In genomic region chr1:227560393-227560792, GRCh38 we compare ENCODE assay signal across 16 cellular contexts.
"Had no signal": no experiment of that assay in that cellular context is flagged by ENCODE, and none has a peak within 500 bp of the region (broad histone marks: within the 10 kb centered on the region; RNA-seq: fewer than 3 reads in every experiment).

No MANE protein-coding gene starts in this region.

- H3K9me3 Mint-ChIP-seq: activated T-helper 2 cell treated with anti-CD3 and anti-CD28 coated beads, Interferon-gamma antibody, Interleukin-2, Interleukin-4, amounts not matched to agents 10 μg/mL and 5 μg/mL and 100 μg/mL, durations not matched to agents 14 hours and 24 hours and 36 hours had no signal

- H3K27ac Mint-ChIP-seq: activated CD4-positive, alpha-beta T cell treated with anti-CD3 and anti-CD28 coated beads, Interleukin-2, amount 10 ng/mL, durations not matched to agents 24 days and 14 days; activated T-helper 2 cell treated with anti-CD3 and anti-CD28 coated beads, Interferon-gamma antibody, Interleukin-2, Interleukin-4, amounts not matched to agents 10 μg/mL and 5 μg/mL and 100 μg/mL, durations not matched to agents 14 hours and 24 hours and 36 hours; brain; neural progenitor cell had no signal

- H3K4me3 ChIP-seq: neural progenitor cell, pancreas had no signal

- H3K27me3 ChIP-seq: neural progenitor cell, pancreas had no signal

- H3K9me3 ChIP-seq: esophagus squamous epithelium, pancreas, SK-N-SH had no signal

- H3K27ac ChIP-seq: esophagus squamous epithelium, neural progenitor cell, pancreas, upper lobe of left lung had no signal

- H3K36me3 ChIP-seq: esophagus squamous epithelium, neural progenitor cell, pancreas, upper lobe of left lung had no signal

- H3K4me3 Mint-ChIP-seq: activated CD4-positive, alpha-beta T cell treated with anti-CD3 and anti-CD28 coated beads, Interleukin-2, amount 10 ng/mL, durations not matched to agents 24 days and 14 days; activated naive CD4-positive, alpha-beta T cell treated with anti-CD3 and anti-CD28 coated beads, Interleukin-2, amount 10 ng/mL, durations not matched to agents 7 days and 5 days; brain; neural progenitor cell had no signal

- DNase-seq: activated CD4-positive, alpha-beta T cell treated with anti-CD3 and anti-CD28 coated beads, Interleukin-2, amount 10 ng/mL, durations not matched to agents 24 days and 14 days; activated naive CD4-positive, alpha-beta T cell treated with anti-CD3 and anti-CD28 coated beads, Interleukin-2, amount 10 ng/mL, durations not matched to agents 7 days and 5 days; cerebellar nuclear complex; esophagus squamous epithelium; foreskin fibroblast; glutamatergic neuron; mesenchymal stem cell; SK-N-SH; stimulated activated CD4-positive, alpha-beta T cell treated with anti-CD3 and anti-CD28 coated beads, Interleukin-4, amount 100 ng/mL, for 1 hour; stimulated activated CD8-positive, alpha-beta memory T cell treated with anti-CD3 and anti-CD28 coated beads, Interleukin-4, amount 100 ng/mL, for 48 hours had no signal

- H3K4me2 ChIP-seq: neural progenitor cell, SK-N-SH had no signal

- ATAC-seq: left colon, pancreas had no signal

- H2AFZ ChIP-seq: neural progenitor cell had no signal

- FAIRE-seq: pancreas had no signal

- H3K9ac ChIP-seq: neural progenitor cell, SK-N-SH had no signal
